1 cellular context compared by ENCODE assay signal in genomic region chr9:133470427-133470924, GRCh38.
TF ChIP-seq lines count a peak whose summit lies in the region.

No MANE protein-coding gene starts in this region.

TF ChIP-seq in HepG2, 621 proteins besides CTCF, POLR2A, EP300 and RAD21:
- TF ChIP-seq KLF11 (CRISPR knock-in tag; IDR thresholded peaks at IDR 0.05), result no peak
- TF ChIP-seq KDM2A (CRISPR knock-in tag; IDR thresholded peaks at IDR 0.05; ENCODE audit: borderline replicate concordance, low read depth), result peak; percentile 71
- 0 out of 2 replicates have a peak, but pooled peaks have one; percentile 39 for TF ChIP-seq MEIS2 (CRISPR knock-in tag; IDR thresholded peaks at IDR 0.05)
- TF ChIP-seq MED1 (CRISPR knock-in tag; IDR thresholded peaks at IDR 0.05), result no peak
- TF ChIP-seq CERS6 (CRISPR knock-in tag; IDR thresholded peaks at IDR 0.05), result no peak
- peak; percentile 77; the same call in 1 of the 2 replicates for TF ChIP-seq ZC3H13 (CRISPR knock-in tag; IDR thresholded peaks at IDR 0.05)
- no peak for TF ChIP-seq ZFAT (CRISPR knock-in tag; conservative IDR thresholded peaks at IDR 0.05)
- no peak for TF ChIP-seq ZNF841 (CRISPR knock-in tag; IDR thresholded peaks at IDR 0.05; ENCODE audit: borderline replicate concordance)
- peak; percentile 37; the same call in 1 of the 2 replicates for TF ChIP-seq ZNF451 (CRISPR knock-in tag; IDR thresholded peaks at IDR 0.05)
- no peak for TF ChIP-seq AHDC1 (CRISPR knock-in tag; IDR thresholded peaks at IDR 0.05; ENCODE audit: borderline replicate concordance)
- peak; percentile 52; the same call in 1 of the 2 replicates for TF ChIP-seq POLR2AphosphoS5 (IDR thresholded peaks at IDR 0.05; ENCODE audit: low read depth, low read length)
- no peak for TF ChIP-seq HOXA7 (CRISPR knock-in tag; IDR thresholded peaks at IDR 0.05)
- peak; percentile 98; the same call in 1 of the 2 replicates for TF ChIP-seq AKAP8 (CRISPR knock-in tag; IDR thresholded peaks at IDR 0.05)
- TF ChIP-seq E2F5 (CRISPR knock-in tag; conservative IDR thresholded peaks at IDR 0.05), result no peak
- TF ChIP-seq GPBP1L1 (CRISPR knock-in tag; IDR thresholded peaks at IDR 0.05), result no peak
- peak; percentile 93 for TF ChIP-seq AGO2 (optimal IDR thresholded peaks at IDR 0.05; ENCODE audit: low read depth, low read length)
- TF ChIP-seq ZNF543 (CRISPR knock-in tag; IDR thresholded peaks at IDR 0.05), result no peak
- TF ChIP-seq ONECUT2 (CRISPR knock-in tag; IDR thresholded peaks at IDR 0.05), result 0 out of 2 replicates have a peak, but pooled peaks have one; percentile 12
- 0 out of 2 replicates have a peak, but pooled peaks have one; percentile 9 for TF ChIP-seq GABPB1 (CRISPR knock-in tag; IDR thresholded peaks at IDR 0.05)
- TF ChIP-seq ZNF598 (CRISPR knock-in tag; IDR thresholded peaks at IDR 0.05; ENCODE audit: borderline replicate concordance), result no peak
- no peak for TF ChIP-seq TRIM22 (IDR thresholded peaks at IDR 0.05)
- TF ChIP-seq XBP1 (CRISPR knock-in tag; IDR thresholded peaks at IDR 0.05), result no peak
- no peak for TF ChIP-seq CREB3 (CRISPR knock-in tag; IDR thresholded peaks at IDR 0.05)
- peak; percentile 98 for TF ChIP-seq AGO1 (IDR thresholded peaks at IDR 0.05; ENCODE audit: low read depth, low read length, poor library complexity, severe bottlenecking)
- peak; percentile 58 for TF ChIP-seq RBFOX2 (IDR thresholded peaks at IDR 0.05; ENCODE audit: low read depth, low read length)
- no peak for TF ChIP-seq HNRNPUL1 (IDR thresholded peaks at IDR 0.05; ENCODE audit: low read depth, low read length)
- no peak for TF ChIP-seq NCOA2 (CRISPR knock-in tag; IDR thresholded peaks at IDR 0.05)
- TF ChIP-seq ZNF777 (CRISPR knock-in tag; IDR thresholded peaks at IDR 0.05), result no peak
- peak; percentile 36; the same call in 1 of the 2 replicates for TF ChIP-seq ZFP91 (CRISPR knock-in tag; IDR thresholded peaks at IDR 0.05; ENCODE audit: borderline replicate concordance)
- no peak for TF ChIP-seq NONO (IDR thresholded peaks at IDR 0.05)
- peak; percentile 32; the same call in 1 of the 2 replicates for TF ChIP-seq NONO (CRISPR knock-in tag; conservative IDR thresholded peaks at IDR 0.05)
- 0 out of 2 replicates have a peak, but pooled peaks have one; percentile 13 for TF ChIP-seq SPEN (CRISPR knock-in tag; IDR thresholded peaks at IDR 0.05; ENCODE audit: low read depth)
- no peak for TF ChIP-seq CREB1 (IDR thresholded peaks at IDR 0.05)
- TF ChIP-seq CREB1 (CRISPR knock-in tag; IDR thresholded peaks at IDR 0.05), result no peak
- TF ChIP-seq ZBTB3 (CRISPR knock-in tag; IDR thresholded peaks at IDR 0.05; ENCODE audit: borderline replicate concordance, low read depth), result no peak
- TF ChIP-seq ZFP41 (CRISPR knock-in tag; IDR thresholded peaks at IDR 0.05; ENCODE audit: borderline replicate concordance), result no peak
- TF ChIP-seq BHLHE40 (IDR thresholded peaks at IDR 0.05; ENCODE audit: low read length), result no peak
- peak; percentile 56 for TF ChIP-seq POLR2G (IDR thresholded peaks at IDR 0.05; ENCODE audit: low read depth, low read length)
- TF ChIP-seq ESRRA (CRISPR knock-in tag; IDR thresholded peaks at IDR 0.05; ENCODE audit: low read depth), result peak; percentile 51; the same call in 1 of the 2 replicates
- no peak for TF ChIP-seq NFE2 (CRISPR knock-in tag; IDR thresholded peaks at IDR 0.05)
- TF ChIP-seq ZNF768 (CRISPR knock-in tag; IDR thresholded peaks at IDR 0.05), result peak; percentile 79
- TF ChIP-seq MEIS1 (CRISPR knock-in tag; IDR thresholded peaks at IDR 0.05; ENCODE audit: borderline replicate concordance), result no peak
- no peak for TF ChIP-seq RCOR2 (CRISPR knock-in tag; IDR thresholded peaks at IDR 0.05)
- TF ChIP-seq HMG20B (CRISPR knock-in tag; conservative IDR thresholded peaks at IDR 0.05), result no peak
- 0 out of 2 replicates have a peak, but pooled peaks have one; percentile 18 for TF ChIP-seq ZFY (CRISPR knock-in tag; IDR thresholded peaks at IDR 0.05)
- peak; percentile 49 for TF ChIP-seq ZMYM3 (CRISPR knock-in tag; IDR thresholded peaks at IDR 0.05)
- 0 out of 2 replicates have a peak, but pooled peaks have one; percentile 33 for TF ChIP-seq SMAD1 (CRISPR knock-in tag; IDR thresholded peaks at IDR 0.05; ENCODE audit: borderline replicate concordance, low read depth)
- TF ChIP-seq SMAD9 (CRISPR knock-in tag; IDR thresholded peaks at IDR 0.05), result no peak
- TF ChIP-seq TAF15 (IDR thresholded peaks at IDR 0.05; ENCODE audit: low read depth, low read length, poor library complexity, severe bottlenecking), result peak; percentile 55
- TF ChIP-seq MIER2 (CRISPR knock-in tag; IDR thresholded peaks at IDR 0.05), result no peak
- peak; percentile 45; the same call in 1 of the 2 replicates for TF ChIP-seq ZNF772 (CRISPR knock-in tag; IDR thresholded peaks at IDR 0.05)
- peak; percentile 65 for TF ChIP-seq RBM22 (optimal IDR thresholded peaks at IDR 0.05; ENCODE audit: low read length)
- TF ChIP-seq FOXA3 (CRISPR knock-in tag; IDR thresholded peaks at IDR 0.05), result no peak
